In genomic region chr12:123250471-123251383, GRCh38 we compare ENCODE assay signal across 10 cellular contexts. TPM values are rescaled to one million over a fixed set of nuclear protein-coding genes. Genes with fewer than 3 reads are reported as not detected.
DNase-seq lines count a peak whose midpoint lies in the region; ATAC-seq and TF ChIP-seq lines count a peak whose summit lies in the region.
"Had no signal": no experiment of that assay in that cellular context is flagged by ENCODE, and none has a peak within 500 bp of the region (broad histone marks: within the 10 kb centered on the region; RNA-seq: fewer than 3 reads in every experiment).

No MANE protein-coding gene starts in this region.

- no peak for DNase-seq in CD4-positive, CD25-positive, alpha-beta regulatory T cell
- peak; percentile 56 for DNase-seq in HuH-7 (ENCODE audit: low spot score)
- no peak for DNase-seq in activated T-helper 1 cell treated with anti-CD3 and anti-CD28 coated beads, Interleukin-12 subunit alpha, Interleukin-12 subunit beta, Interleukin-2, Interleukin-4 antibody, amounts not matched to agents 30 ng/mL and 10 ng/mL and 1 ng/mL, durations not matched to agents 14 hours and 24 hours and 36 hours (ENCODE audit: low spot score)
- peak; percentile 85 for DNase-seq in lung (ENCODE audit: low spot score)
- no peak for DNase-seq in activated effector memory CD4-positive, alpha-beta T cell treated with anti-CD3 and anti-CD28 coated beads, Interleukin-2, amount 50 U/mL, for 16 hours
- no peak for DNase-seq in testis
- no peak for DNase-seq in superior temporal gyrus (ENCODE audit: extremely low spot score)
- DNase-seq: naive B cell had no signal

- TF ChIP-seq POLR2A in testis (IDR thresholded peaks at IDR 0.05): no peak

- H3K9me3 Mint-ChIP-seq in CD4-positive, CD25-positive, alpha-beta regulatory T cell: no peaks in the 10 kb centered on the region
- no peaks in the 10 kb centered on the region for H3K9me3 Mint-ChIP-seq in activated T-helper 1 cell treated with anti-CD3 and anti-CD28 coated beads, Interleukin-12 subunit alpha, Interleukin-12 subunit beta, Interleukin-2, Interleukin-4 antibody, amounts not matched to agents 30 ng/mL and 10 ng/mL and 1 ng/mL, durations not matched to agents 14 hours and 24 hours and 36 hours

- TF ChIP-seq CTCF in lung (IDR thresholded peaks at IDR 0.05; ENCODE audit: control extremely low read depth, extremely low read depth) (no peak), testis (IDR thresholded peaks at IDR 0.05) (no peak)

- peaks cover 5% of the 10 kb centered on the region for H3K4me1 ChIP-seq in CD4-positive, CD25-positive, alpha-beta regulatory T cell (ENCODE audit: control insufficient read depth, insufficient read depth, low read length, poor library complexity, severe bottlenecking)
- H3K4me1 ChIP-seq in lung (ENCODE audit: control insufficient read depth in 2 of 2, insufficient read depth in 2 of 2, low read length in 2 of 2) (peaks cover 0 to 2% of the 10 kb centered on the region in 2 donors), testis (peaks cover 9% of the 10 kb centered on the region)

- H3K4me3 Mint-ChIP-seq in CD4-positive, CD25-positive, alpha-beta regulatory T cell: peak overlapping the region in 1 of 4 donors; percentile 18
- H3K4me3 Mint-ChIP-seq in activated T-helper 1 cell treated with anti-CD3 and anti-CD28 coated beads, Interleukin-12 subunit alpha, Interleukin-12 subunit beta, Interleukin-2, Interleukin-4 antibody, amounts not matched to agents 30 ng/mL and 10 ng/mL and 1 ng/mL, durations not matched to agents 14 hours and 24 hours and 36 hours: no peak overlapping the region

- peaks cover 16 to 63% (median 39%) of the 10 kb centered on the region in 4 donors for H3K4me1 Mint-ChIP-seq in CD4-positive, CD25-positive, alpha-beta regulatory T cell
- peaks cover 31% of the 10 kb centered on the region for H3K4me1 Mint-ChIP-seq in activated T-helper 1 cell treated with anti-CD3 and anti-CD28 coated beads, Interleukin-12 subunit alpha, Interleukin-12 subunit beta, Interleukin-2, Interleukin-4 antibody, amounts not matched to agents 30 ng/mL and 10 ng/mL and 1 ng/mL, durations not matched to agents 14 hours and 24 hours and 36 hours (ENCODE audit: low read depth)

- H3K4me3 ChIP-seq in CD4-positive, CD25-positive, alpha-beta regulatory T cell (ENCODE audit: low read depth, low read length): no peak overlapping the region
- H3K4me3 ChIP-seq in lung (no peak overlapping the region), testis (no peak overlapping the region)

- no peak overlapping the region for H3K27ac ChIP-seq in CD4-positive, CD25-positive, alpha-beta regulatory T cell (ENCODE audit: insufficient read depth, low read length, poor library complexity, severe bottlenecking)
- peak overlapping the region in 1 of 2 donors; percentile 87 for H3K27ac ChIP-seq in lung (ENCODE audit: low read depth in 1 of 2, low read length in 1 of 2)
- no peak overlapping the region for H3K27ac ChIP-seq in testis

- peaks cover 31% of the 10 kb centered on the region for H3K36me3 Mint-ChIP-seq in CD4-positive, CD25-positive, alpha-beta regulatory T cell
- H3K36me3 Mint-ChIP-seq in activated T-helper 1 cell treated with anti-CD3 and anti-CD28 coated beads, Interleukin-12 subunit alpha, Interleukin-12 subunit beta, Interleukin-2, Interleukin-4 antibody, amounts not matched to agents 30 ng/mL and 10 ng/mL and 1 ng/mL, durations not matched to agents 14 hours and 24 hours and 36 hours (ENCODE audit: low read depth): peaks cover 37% of the 10 kb centered on the region

- H3K9me3 ChIP-seq in CD4-positive, CD25-positive, alpha-beta regulatory T cell (ENCODE audit: control insufficient read depth in 2 of 2, low read length in 2 of 2): no peaks in the 10 kb centered on the region
- H3K9me3 ChIP-seq in lung (ENCODE audit: control insufficient read depth in 2 of 2, insufficient read depth in 1 of 2, low read length in 1 of 2): no peaks in the 10 kb centered on the region
- no peaks in the 10 kb centered on the region for H3K9me3 ChIP-seq in testis

- peak overlapping the region; percentile 54 to 66 (median 63) for H3K27ac Mint-ChIP-seq in CD4-positive, CD25-positive, alpha-beta regulatory T cell
- H3K27ac Mint-ChIP-seq in activated T-helper 1 cell treated with anti-CD3 and anti-CD28 coated beads, Interleukin-12 subunit alpha, Interleukin-12 subunit beta, Interleukin-2, Interleukin-4 antibody, amounts not matched to agents 30 ng/mL and 10 ng/mL and 1 ng/mL, durations not matched to agents 14 hours and 24 hours and 36 hours: peak overlapping the region; percentile 80

- H3K36me3 ChIP-seq in CD4-positive, CD25-positive, alpha-beta regulatory T cell (ENCODE audit: control insufficient read depth, insufficient read depth, low read length): peaks cover 36% of the 10 kb centered on the region
- H3K36me3 ChIP-seq in lung (ENCODE audit: control insufficient read depth in 2 of 2, insufficient read depth in 2 of 2, low read length in 2 of 2): peaks cover 5 to 19% of the 10 kb centered on the region in 2 donors
- H3K36me3 ChIP-seq in testis (ENCODE audit: low read depth, missing control alignments): no peaks in the 10 kb centered on the region

- H3K27me3 ChIP-seq in CD4-positive, CD25-positive, alpha-beta regulatory T cell (ENCODE audit: control insufficient read depth, insufficient read depth, low read length): no peaks in the 10 kb centered on the region
- H3K27me3 ChIP-seq in lung (ENCODE audit: control insufficient read depth, insufficient read depth) (no peaks in the 10 kb centered on the region), testis (no peaks in the 10 kb centered on the region)

- no peaks in the 10 kb centered on the region for H3K27me3 Mint-ChIP-seq in CD4-positive, CD25-positive, alpha-beta regulatory T cell
- H3K27me3 Mint-ChIP-seq in activated T-helper 1 cell treated with anti-CD3 and anti-CD28 coated beads, Interleukin-12 subunit alpha, Interleukin-12 subunit beta, Interleukin-2, Interleukin-4 antibody, amounts not matched to agents 30 ng/mL and 10 ng/mL and 1 ng/mL, durations not matched to agents 14 hours and 24 hours and 36 hours (ENCODE audit: insufficient read depth): no peaks in the 10 kb centered on the region
- H3K27me3 Mint-ChIP-seq: naive B cell had no signal

- intact Hi-C loops in activated T-helper 1 cell treated with anti-CD3 and anti-CD28 coated beads, Interleukin-12 subunit alpha, Interleukin-12 subunit beta, Interleukin-2, Interleukin-4 antibody, amounts not matched to agents 30 ng/mL and 10 ng/mL and 1 ng/mL, durations not matched to agents 14 hours and 24 hours and 36 hours (cut with micrococcal nuclease): no loop called here
- intact Hi-C loops in testis (cut with DNase I; ENCODE audit: low total_unique reads): no loop called here

- 57 to 58% methylated on average over 13 of the region's 13 CpGs for WGBS in lung, 2 donors
- WGBS in testis, 2 donors: 71 to 82% methylated on average over 11 to 13 of the region's 13 CpGs

- ATAC-seq in CD4-positive, CD25-positive, alpha-beta regulatory T cell (ENCODE audit: low read depth in 2 of 2): no peak
- peak; percentile 63 for ATAC-seq in lung (ENCODE audit: insufficient read depth, low FRiP score)
- no peak for ATAC-seq in GM21367 (IDR thresholded peaks at IDR 0.05; ENCODE audit: unreplicated experiment)
- ATAC-seq: activated CD4-positive, CD25-positive, alpha-beta regulatory T cell treated with anti-CD3 and anti-CD28 coated beads, Interleukin-2, amount 50 U/mL, for 24 hours had no signal

RNA-seq across cellular contexts. Expression of gene MTRFR, which starts 17.5 kb away (rescaled TPM):
- total RNA-seq in CD4-positive, CD25-positive, alpha-beta regulatory T cell: 31.0 TPM
- polyA plus RNA-seq in CD4-positive, CD25-positive, alpha-beta regulatory T cell: 10 to 100 TPM; 32.8 to 46.4 (median 44.2) TPM
- 32.6 and 34.2 TPM in 2 replicates for total RNA-seq in activated T-helper 1 cell treated with anti-CD3 and anti-CD28 coated beads, Interleukin-12 subunit alpha, Interleukin-12 subunit beta, Interleukin-2, Interleukin-4 antibody, amounts not matched to agents 30 ng/mL and 10 ng/mL and 1 ng/mL, durations not matched to agents 14 hours and 24 hours and 36 hours
- 10 to 100 TPM; 11.7 to 21.6 TPM for total RNA-seq in lung
- polyA plus RNA-seq in lung: 10 to 100 TPM in 1 of 2 donors, 1 to 10 TPM in 1; 8.8 to 20.8 TPM
- 10 to 100 TPM; 21.1 to 23.6 TPM for total RNA-seq in testis
- polyA plus RNA-seq in testis (ENCODE audit: insufficient read depth, low read depth, low replicate concordance): 21.3 TPM

RNA-seq across cellular contexts. Expression of gene MPHOSPH9, which starts 17.8 kb away (rescaled TPM):
- 83.5 TPM for total RNA-seq in CD4-positive, CD25-positive, alpha-beta regulatory T cell
- 10 to 100 TPM; 30.9 to 50.6 (median 41.0) TPM for polyA plus RNA-seq in CD4-positive, CD25-positive, alpha-beta regulatory T cell
- 87.3 and 89.9 TPM in 2 replicates for total RNA-seq in activated T-helper 1 cell treated with anti-CD3 and anti-CD28 coated beads, Interleukin-12 subunit alpha, Interleukin-12 subunit beta, Interleukin-2, Interleukin-4 antibody, amounts not matched to agents 30 ng/mL and 10 ng/mL and 1 ng/mL, durations not matched to agents 14 hours and 24 hours and 36 hours
- total RNA-seq in lung (10 to 100 TPM; 19.8 to 56.9 TPM), testis (10 to 100 TPM; 60.3 to 81.1 TPM)
- polyA plus RNA-seq in lung (1 to 10 TPM; 5.0 to 5.1 TPM), testis (ENCODE audit: insufficient read depth, low read depth, low replicate concordance) (28.8 TPM)

RNA-seq across cellular contexts. Expression of gene CDK2AP1, which starts 20.9 kb away (rescaled TPM):
- total RNA-seq in CD4-positive, CD25-positive, alpha-beta regulatory T cell: 9.2 TPM
- 1 to 10 TPM; 1.0 to 6.5 (median 3.2) TPM for polyA plus RNA-seq in CD4-positive, CD25-positive, alpha-beta regulatory T cell
- total RNA-seq in activated T-helper 1 cell treated with anti-CD3 and anti-CD28 coated beads, Interleukin-12 subunit alpha, Interleukin-12 subunit beta, Interleukin-2, Interleukin-4 antibody, amounts not matched to agents 30 ng/mL and 10 ng/mL and 1 ng/mL, durations not matched to agents 14 hours and 24 hours and 36 hours: 70.8 and 72.5 TPM in 2 replicates
- total RNA-seq in lung (100 to 1,000 TPM in 1 of 2 donors, 10 to 100 TPM in 1; 86.1 to 101 TPM), testis (100 to 1,000 TPM; 131 to 145 TPM)
- polyA plus RNA-seq in lung (100 to 1,000 TPM in 1 of 2 donors, 10 to 100 TPM in 1; 80.8 to 166 TPM), testis (ENCODE audit: insufficient read depth, low read depth, low replicate concordance) (155 TPM)

Comparison
In these comparisons a context has a peak if more than half of its experiments do, and no peak if none do; other contexts are left out.
1. DNase-seq: peak in HuH-7 (single experiment) and lung (single experiment); none in CD4-positive, CD25-positive, alpha-beta regulatory T cell (0 of 3), activated T-helper 1 cell treated with anti-CD3 and anti-CD28 coated beads, Interleukin-12 subunit alpha, Interleukin-12 subunit beta, Interleukin-2, Interleukin-4 antibody, amounts not matched to agents 30 ng/mL and 10 ng/mL and 1 ng/mL, durations not matched to agents 14 hours and 24 hours and 36 hours (single experiment), activated effector memory CD4-positive, alpha-beta T cell treated with anti-CD3 and anti-CD28 coated beads, Interleukin-2, amount 50 U/mL, for 16 hours (single experiment), testis (single experiment) and superior temporal gyrus (single experiment).